In genomic region chr7:1883031-1883761, GRCh38 we compare ENCODE assay signal across 10 cellular contexts.
A peak's percentile ranks its signal among the peaks of the same experiment; 100 is the strongest.
DNase-seq lines count a peak whose midpoint lies in the region; ATAC-seq and TF ChIP-seq lines count a peak whose summit lies in the region.
"Had no signal": no experiment of that assay in that cellular context is flagged by ENCODE, and none has a peak within 500 bp of the region (broad histone marks: within the 10 kb centered on the region; RNA-seq: fewer than 3 reads in every experiment).

No MANE protein-coding gene starts in this region.

- DNase-seq in CD4-positive, CD25-positive, alpha-beta regulatory T cell = peak in 1 of 3 donors; percentile 64
- peak; percentile 97 for DNase-seq in HT1080 (ENCODE audit: low read depth)
- DNase-seq in WTC11 (ENCODE audit: low spot score) = no peak
- no peak for DNase-seq in immature natural killer cell
- no peak for DNase-seq in central memory CD4-positive, alpha-beta T cell
- no peak for DNase-seq in DMS 273 (lab: John Stamatoyannopoulos, UW; ENCODE audit: unreplicated experiment)
- no peak for DNase-seq in HuH-7 (ENCODE audit: low spot score)
- DNase-seq in HEK293T (ENCODE audit: extremely low spot score) = no peak

- no peaks in the 10 kb centered on the region for H3K27me3 Mint-ChIP-seq in CD4-positive, CD25-positive, alpha-beta regulatory T cell
- H3K27me3 Mint-ChIP-seq in WTC11 (ENCODE audit: low read depth) = no peaks in the 10 kb centered on the region
- no peaks in the 10 kb centered on the region for H3K27me3 Mint-ChIP-seq in immature natural killer cell (ENCODE audit: low read depth in 3 of 3)
- H3K27me3 Mint-ChIP-seq: type B pancreatic cell had no signal

- no peak overlapping the region for H3K4me3 Mint-ChIP-seq in CD4-positive, CD25-positive, alpha-beta regulatory T cell
- no peak overlapping the region for H3K4me3 Mint-ChIP-seq in WTC11
- H3K4me3 Mint-ChIP-seq in immature natural killer cell = peak overlapping the region in 1 of 5 donors; percentile 25
- H3K4me3 Mint-ChIP-seq: type B pancreatic cell had no signal

- no peak overlapping the region for H3K27ac ChIP-seq in CD4-positive, CD25-positive, alpha-beta regulatory T cell (ENCODE audit: insufficient read depth, low read length, poor library complexity, severe bottlenecking)
- H3K27ac ChIP-seq: SK-N-MC had no signal

- POLR2A ChIA-PET in WTC11 (lab: Charles Lee) = interaction anchor here (0.6 to 0.7 kb wide), 2 partner anchors 42 to 205 kb away, joined by 4 to 5 read pairs; no protein-coding TSS in a partner anchor
- POLR2A ChIA-PET in HEK293T (lab: Yijun Ruan, JAX) = no interaction called here

- peaks cover 12% of the 10 kb centered on the region for H3K4me1 ChIP-seq in CD4-positive, CD25-positive, alpha-beta regulatory T cell (ENCODE audit: control insufficient read depth, insufficient read depth, low read length, poor library complexity, severe bottlenecking)

- no peak for TF ChIP-seq CTCF in WTC11 (IDR thresholded peaks at IDR 0.05)

- H3K36me3 Mint-ChIP-seq in CD4-positive, CD25-positive, alpha-beta regulatory T cell = peaks cover 34% of the 10 kb centered on the region
- H3K36me3 Mint-ChIP-seq in WTC11 (peaks cover 22% of the 10 kb centered on the region), immature natural killer cell (peaks cover 0 to 11% (median 10%) of the 10 kb centered on the region in 3 donors)

- no peak for ATAC-seq in CD4-positive, CD25-positive, alpha-beta regulatory T cell (ENCODE audit: low read depth in 2 of 2)
- ATAC-seq in WTC11 = peak; percentile 21; the same call in 1 of the 2 replicates

- peaks cover 0 to 3% of the 10 kb centered on the region in 2 experiments for H3K9me3 ChIP-seq in CD4-positive, CD25-positive, alpha-beta regulatory T cell (ENCODE audit: control insufficient read depth in 2 of 2, low read length in 2 of 2)

- H3K27me3 ChIP-seq in CD4-positive, CD25-positive, alpha-beta regulatory T cell (ENCODE audit: control insufficient read depth, insufficient read depth, low read length) = no peaks in the 10 kb centered on the region

- H3K9me3 Mint-ChIP-seq in CD4-positive, CD25-positive, alpha-beta regulatory T cell = peaks cover 0 to 4% (median 0%) of the 10 kb centered on the region in 7 donors
- peaks cover 13% of the 10 kb centered on the region for H3K9me3 Mint-ChIP-seq in WTC11
- peaks cover 0 to 5% (median 2%) of the 10 kb centered on the region in 6 donors for H3K9me3 Mint-ChIP-seq in immature natural killer cell
- H3K9me3 Mint-ChIP-seq: type B pancreatic cell had no signal

- CTCF ChIA-PET in WTC11 (lab: Charles Lee) = interaction anchor here (0.6 to 3.4 kb wide), 53 partner anchors 9 to 471 kb away, joined by 3 to 21 read pairs (median 4); partner anchors contain the start of gene TMEM184A
- CTCF ChIA-PET in HEK293T (lab: Yijun Ruan, JAX) = interaction anchor here (0.6 kb wide), 1 partner anchor 21 kb away, joined by 3 read pairs; no protein-coding TSS in a partner anchor

- H3K4me1 Mint-ChIP-seq in CD4-positive, CD25-positive, alpha-beta regulatory T cell = peaks cover 6 to 37% (median 14%) of the 10 kb centered on the region in 4 donors
- no peaks in the 10 kb centered on the region for H3K4me1 Mint-ChIP-seq in WTC11
- peaks cover 26 to 31% of the 10 kb centered on the region in 2 donors for H3K4me1 Mint-ChIP-seq in immature natural killer cell

- H3K4me3 ChIP-seq in CD4-positive, CD25-positive, alpha-beta regulatory T cell (ENCODE audit: low read depth, low read length) = no peak overlapping the region
- H3K4me3 ChIP-seq: SK-N-MC had no signal

- H3K36me3 ChIP-seq in CD4-positive, CD25-positive, alpha-beta regulatory T cell (ENCODE audit: control insufficient read depth, insufficient read depth, low read length) = peaks cover 38% of the 10 kb centered on the region

- peak overlapping the region; percentile 49 to 74 (median 71) for H3K27ac Mint-ChIP-seq in CD4-positive, CD25-positive, alpha-beta regulatory T cell
- peak overlapping the region; percentile 65; the same call in 1 of the 2 replicates for H3K27ac Mint-ChIP-seq in WTC11
- H3K27ac Mint-ChIP-seq in immature natural killer cell = peak overlapping the region in 5 of 6 donors; percentile 52 to 67 (median 58)
- H3K27ac Mint-ChIP-seq: type B pancreatic cell had no signal

TF ChIP-seq in WTC11, 78 proteins besides CTCF, POLR2A, EP300 and RAD21 (continues in another document):
- TF ChIP-seq ZNF317 (CRISPR knock-in tag; IDR thresholded peaks at IDR 0.05; ENCODE audit: borderline replicate concordance, low read depth) = no peak
- no peak for TF ChIP-seq SP1 (CRISPR knock-in tag; conservative IDR thresholded peaks at IDR 0.05)
- no peak for TF ChIP-seq OVOL2 (CRISPR knock-in tag; IDR thresholded peaks at IDR 0.05; ENCODE audit: borderline replicate concordance)
- no peak for TF ChIP-seq ATF6 (CRISPR knock-in tag; IDR thresholded peaks at IDR 0.05)
- no peak for TF ChIP-seq ELF4 (CRISPR knock-in tag; IDR thresholded peaks at IDR 0.05; ENCODE audit: low read depth)
- TF ChIP-seq ERG (CRISPR knock-in tag; IDR thresholded peaks at IDR 0.05) = no peak
- no peak for TF ChIP-seq FOXJ3 (CRISPR knock-in tag; IDR thresholded peaks at IDR 0.05; ENCODE audit: borderline replicate concordance)
- no peak for TF ChIP-seq TEAD1 (CRISPR knock-in tag; IDR thresholded peaks at IDR 0.05)
- no peak for TF ChIP-seq NFATC4 (CRISPR knock-in tag; IDR thresholded peaks at IDR 0.05)
- no peak for TF ChIP-seq TCF7 (CRISPR knock-in tag; IDR thresholded peaks at IDR 0.05; ENCODE audit: low read depth)
- TF ChIP-seq TEAD4 (CRISPR knock-in tag; IDR thresholded peaks at IDR 0.05) = no peak

TF ChIP-seq in HEK293T, 16 proteins besides CTCF, POLR2A, EP300 and RAD21:
- no peak for TF ChIP-seq FOXM1 (IDR thresholded peaks at IDR 0.05; ENCODE audit: borderline replicate concordance)
- no peak for TF ChIP-seq ELF4 (IDR thresholded peaks at IDR 0.05)
- TF ChIP-seq FOXA1 (IDR thresholded peaks at IDR 0.05) = no peak
- TF ChIP-seq HDGF (IDR thresholded peaks at IDR 0.05; ENCODE audit: borderline replicate concordance) = no peak
- no peak for TF ChIP-seq FOXK2 (IDR thresholded peaks at IDR 0.05)
- TF ChIP-seq SUZ12 (IDR thresholded peaks at IDR 0.05) = no peak
- no peak for TF ChIP-seq ZNF384 (IDR thresholded peaks at IDR 0.05)
- no peak for TF ChIP-seq BHLHE40 (IDR thresholded peaks at IDR 0.05; ENCODE audit: borderline replicate concordance)
- TF ChIP-seq SP1 (IDR thresholded peaks at IDR 0.05) = no peak
- TF ChIP-seq CTBP1 (IDR thresholded peaks at IDR 0.05; ENCODE audit: borderline replicate concordance) = no peak
- TF ChIP-seq ARNT (IDR thresholded peaks at IDR 0.05) = no peak
- TF ChIP-seq, protein P1, sequence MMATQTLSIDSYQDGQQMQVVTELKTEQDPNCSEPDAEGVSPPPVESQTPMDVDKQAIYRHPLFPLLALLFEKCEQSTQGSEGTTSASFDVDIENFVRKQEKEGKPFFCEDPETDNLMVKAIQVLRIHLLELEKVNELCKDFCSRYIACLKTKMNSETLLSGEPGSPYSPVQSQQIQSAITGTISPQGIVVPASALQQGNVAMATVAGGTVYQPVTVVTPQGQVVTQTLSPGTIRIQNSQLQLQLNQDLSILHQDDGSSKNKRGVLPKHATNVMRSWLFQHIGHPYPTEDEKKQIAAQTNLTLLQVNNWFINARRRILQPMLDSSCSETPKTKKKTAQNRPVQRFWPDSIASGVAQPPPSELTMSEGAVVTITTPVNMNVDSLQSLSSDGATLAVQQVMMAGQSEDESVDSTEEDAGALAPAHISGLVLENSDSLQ (IDR thresholded peaks at IDR 0.05) = no peak
- no peak for TF ChIP-seq L3MBTL2 (conservative IDR thresholded peaks at IDR 0.05)
